1 cellular context compared by ENCODE assay signal in genomic region chr6:109095036-109095820, GRCh38.
TF ChIP-seq lines count a peak whose summit lies in the region.

Gene CEP57L1, plus strand, starts transcription at chr6:109095507. Its CDS starts 49,715 bp downstream, at chr6:109145222.

TF ChIP-seq in GM12878, 131 proteins besides CTCF, POLR2A, EP300 and RAD21 (continued from another document):
- TF ChIP-seq, protein P1, sequence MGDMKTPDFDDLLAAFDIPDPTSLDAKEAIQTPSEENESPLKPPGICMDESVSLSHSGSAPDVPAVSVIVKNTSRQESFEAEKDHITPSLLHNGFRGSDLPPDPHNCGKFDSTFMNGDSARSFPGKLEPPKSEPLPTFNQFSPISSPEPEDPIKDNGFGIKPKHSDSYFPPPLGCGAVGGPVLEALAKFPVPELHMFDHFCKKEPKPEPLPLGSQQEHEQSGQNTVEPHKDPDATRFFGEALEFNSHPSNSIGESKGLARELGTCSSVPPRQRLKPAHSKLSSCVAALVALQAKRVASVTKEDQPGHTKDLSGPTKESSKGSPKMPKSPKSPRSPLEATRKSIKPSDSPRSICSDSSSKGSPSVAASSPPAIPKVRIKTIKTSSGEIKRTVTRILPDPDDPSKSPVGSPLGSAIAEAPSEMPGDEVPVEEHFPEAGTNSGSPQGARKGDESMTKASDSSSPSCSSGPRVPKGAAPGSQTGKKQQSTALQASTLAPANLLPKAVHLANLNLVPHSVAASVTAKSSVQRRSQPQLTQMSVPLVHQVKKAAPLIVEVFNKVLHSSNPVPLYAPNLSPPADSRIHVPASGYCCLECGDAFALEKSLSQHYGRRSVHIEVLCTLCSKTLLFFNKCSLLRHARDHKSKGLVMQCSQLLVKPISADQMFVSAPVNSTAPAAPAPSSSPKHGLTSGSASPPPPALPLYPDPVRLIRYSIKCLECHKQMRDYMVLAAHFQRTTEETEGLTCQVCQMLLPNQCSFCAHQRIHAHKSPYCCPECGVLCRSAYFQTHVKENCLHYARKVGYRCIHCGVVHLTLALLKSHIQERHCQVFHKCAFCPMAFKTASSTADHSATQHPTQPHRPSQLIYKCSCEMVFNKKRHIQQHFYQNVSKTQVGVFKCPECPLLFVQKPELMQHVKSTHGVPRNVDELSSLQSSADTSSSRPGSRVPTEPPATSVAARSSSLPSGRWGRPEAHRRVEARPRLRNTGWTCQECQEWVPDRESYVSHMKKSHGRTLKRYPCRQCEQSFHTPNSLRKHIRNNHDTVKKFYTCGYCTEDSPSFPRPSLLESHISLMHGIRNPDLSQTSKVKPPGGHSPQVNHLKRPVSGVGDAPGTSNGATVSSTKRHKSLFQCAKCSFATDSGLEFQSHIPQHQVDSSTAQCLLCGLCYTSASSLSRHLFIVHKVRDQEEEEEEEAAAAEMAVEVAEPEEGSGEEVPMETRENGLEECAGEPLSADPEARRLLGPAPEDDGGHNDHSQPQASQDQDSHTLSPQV (IDR thresholded peaks at IDR 0.05) = 0 out of 2 replicates have a peak, but pooled peaks have one; percentile 72
- no peak for TF ChIP-seq WRNIP1 (IDR thresholded peaks at IDR 0.05; ENCODE audit: borderline replicate concordance, low read depth, low read length)
- peak; percentile 90 for TF ChIP-seq SIX5 (IDR thresholded peaks at IDR 0.05; ENCODE audit: low read depth, low read length, severe bottlenecking)
- TF ChIP-seq, protein P2, sequence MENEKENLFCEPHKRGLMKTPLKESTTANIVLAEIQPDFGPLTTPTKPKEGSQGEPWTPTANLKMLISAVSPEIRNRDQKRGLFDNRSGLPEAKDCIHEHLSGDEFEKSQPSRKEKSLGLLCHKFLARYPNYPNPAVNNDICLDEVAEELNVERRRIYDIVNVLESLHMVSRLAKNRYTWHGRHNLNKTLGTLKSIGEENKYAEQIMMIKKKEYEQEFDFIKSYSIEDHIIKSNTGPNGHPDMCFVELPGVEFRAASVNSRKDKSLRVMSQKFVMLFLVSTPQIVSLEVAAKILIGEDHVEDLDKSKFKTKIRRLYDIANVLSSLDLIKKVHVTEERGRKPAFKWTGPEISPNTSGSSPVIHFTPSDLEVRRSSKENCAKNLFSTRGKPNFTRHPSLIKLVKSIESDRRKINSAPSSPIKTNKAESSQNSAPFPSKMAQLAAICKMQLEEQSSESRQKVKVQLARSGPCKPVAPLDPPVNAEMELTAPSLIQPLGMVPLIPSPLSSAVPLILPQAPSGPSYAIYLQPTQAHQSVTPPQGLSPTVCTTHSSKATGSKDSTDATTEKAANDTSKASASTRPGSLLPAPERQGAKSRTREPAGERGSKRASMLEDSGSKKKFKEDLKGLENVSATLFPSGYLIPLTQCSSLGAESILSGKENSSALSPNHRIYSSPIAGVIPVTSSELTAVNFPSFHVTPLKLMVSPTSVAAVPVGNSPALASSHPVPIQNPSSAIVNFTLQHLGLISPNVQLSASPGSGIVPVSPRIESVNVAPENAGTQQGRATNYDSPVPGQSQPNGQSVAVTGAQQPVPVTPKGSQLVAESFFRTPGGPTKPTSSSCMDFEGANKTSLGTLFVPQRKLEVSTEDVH (IDR thresholded peaks at IDR 0.05; ENCODE audit: low read depth, partially characterized antibody) = peak; percentile 62
- TF ChIP-seq, protein P3, sequence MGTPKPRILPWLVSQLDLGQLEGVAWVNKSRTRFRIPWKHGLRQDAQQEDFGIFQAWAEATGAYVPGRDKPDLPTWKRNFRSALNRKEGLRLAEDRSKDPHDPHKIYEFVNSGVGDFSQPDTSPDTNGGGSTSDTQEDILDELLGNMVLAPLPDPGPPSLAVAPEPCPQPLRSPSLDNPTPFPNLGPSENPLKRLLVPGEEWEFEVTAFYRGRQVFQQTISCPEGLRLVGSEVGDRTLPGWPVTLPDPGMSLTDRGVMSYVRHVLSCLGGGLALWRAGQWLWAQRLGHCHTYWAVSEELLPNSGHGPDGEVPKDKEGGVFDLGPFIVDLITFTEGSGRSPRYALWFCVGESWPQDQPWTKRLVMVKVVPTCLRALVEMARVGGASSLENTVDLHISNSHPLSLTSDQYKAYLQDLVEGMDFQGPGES (IDR thresholded peaks at IDR 0.05) = no peak
- peak; percentile 87 for TF ChIP-seq NRF1 (conservative IDR thresholded peaks at IDR 0.05; ENCODE audit: low read depth, low read length)
- no peak for TF ChIP-seq ASH2L (IDR thresholded peaks at IDR 0.05; ENCODE audit: borderline replicate concordance, low read depth)
- no peak for TF ChIP-seq ZBTB4 (CRISPR knock-in tag; IDR thresholded peaks at IDR 0.05)
- TF ChIP-seq POU2F2 (IDR thresholded peaks at IDR 0.05; ENCODE audit: borderline replicate concordance, low read depth, low read length) = peak; percentile 31; the same call in 1 of the 3 replicates
- peak; percentile 95 for TF ChIP-seq HCFC1 (IDR thresholded peaks at IDR 0.05; ENCODE audit: low read length)
- TF ChIP-seq, protein P4, sequence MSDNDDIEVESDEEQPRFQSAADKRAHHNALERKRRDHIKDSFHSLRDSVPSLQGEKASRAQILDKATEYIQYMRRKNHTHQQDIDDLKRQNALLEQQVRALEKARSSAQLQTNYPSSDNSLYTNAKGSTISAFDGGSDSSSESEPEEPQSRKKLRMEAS (IDR thresholded peaks at IDR 0.05; ENCODE audit: low read depth, low read length) = peak; percentile 23; the same call in 1 of the 2 replicates
- TF ChIP-seq BCL11A (IDR thresholded peaks at IDR 0.05; ENCODE audit: low read depth, low read length) = no peak
- TF ChIP-seq ZNF24 (IDR thresholded peaks at IDR 0.05) = no peak
- TF ChIP-seq, protein P5, sequence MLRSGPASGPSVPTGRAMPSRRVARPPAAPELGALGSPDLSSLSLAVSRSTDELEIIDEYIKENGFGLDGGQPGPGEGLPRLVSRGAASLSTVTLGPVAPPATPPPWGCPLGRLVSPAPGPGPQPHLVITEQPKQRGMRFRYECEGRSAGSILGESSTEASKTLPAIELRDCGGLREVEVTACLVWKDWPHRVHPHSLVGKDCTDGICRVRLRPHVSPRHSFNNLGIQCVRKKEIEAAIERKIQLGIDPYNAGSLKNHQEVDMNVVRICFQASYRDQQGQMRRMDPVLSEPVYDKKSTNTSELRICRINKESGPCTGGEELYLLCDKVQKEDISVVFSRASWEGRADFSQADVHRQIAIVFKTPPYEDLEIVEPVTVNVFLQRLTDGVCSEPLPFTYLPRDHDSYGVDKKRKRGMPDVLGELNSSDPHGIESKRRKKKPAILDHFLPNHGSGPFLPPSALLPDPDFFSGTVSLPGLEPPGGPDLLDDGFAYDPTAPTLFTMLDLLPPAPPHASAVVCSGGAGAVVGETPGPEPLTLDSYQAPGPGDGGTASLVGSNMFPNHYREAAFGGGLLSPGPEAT (IDR thresholded peaks at IDR 0.05; ENCODE audit: low read depth) = peak; percentile 65; the same call in 1 of the 2 replicates
- TF ChIP-seq TCF3 (IDR thresholded peaks at IDR 0.05; ENCODE audit: borderline replicate concordance, insufficient read depth, low read depth, low read length) = no peak
- no peak for TF ChIP-seq RBBP5 (conservative IDR thresholded peaks at IDR 0.05)
- no peak for TF ChIP-seq JUND (IDR thresholded peaks at IDR 0.05; ENCODE audit: low read depth, low read length)
- TF ChIP-seq GATAD2B (conservative IDR thresholded peaks at IDR 0.05; ENCODE audit: low read depth) = peak; percentile 36; the same call in 1 of the 2 replicates
- TF ChIP-seq NR2C2 (IDR thresholded peaks at IDR 0.05; ENCODE audit: borderline replicate concordance, control insufficient read depth, insufficient read length, low read depth) = no peak
- TF ChIP-seq SP1 (IDR thresholded peaks at IDR 0.05; ENCODE audit: low read depth, low read length) = no peak
- TF ChIP-seq, protein P6, sequence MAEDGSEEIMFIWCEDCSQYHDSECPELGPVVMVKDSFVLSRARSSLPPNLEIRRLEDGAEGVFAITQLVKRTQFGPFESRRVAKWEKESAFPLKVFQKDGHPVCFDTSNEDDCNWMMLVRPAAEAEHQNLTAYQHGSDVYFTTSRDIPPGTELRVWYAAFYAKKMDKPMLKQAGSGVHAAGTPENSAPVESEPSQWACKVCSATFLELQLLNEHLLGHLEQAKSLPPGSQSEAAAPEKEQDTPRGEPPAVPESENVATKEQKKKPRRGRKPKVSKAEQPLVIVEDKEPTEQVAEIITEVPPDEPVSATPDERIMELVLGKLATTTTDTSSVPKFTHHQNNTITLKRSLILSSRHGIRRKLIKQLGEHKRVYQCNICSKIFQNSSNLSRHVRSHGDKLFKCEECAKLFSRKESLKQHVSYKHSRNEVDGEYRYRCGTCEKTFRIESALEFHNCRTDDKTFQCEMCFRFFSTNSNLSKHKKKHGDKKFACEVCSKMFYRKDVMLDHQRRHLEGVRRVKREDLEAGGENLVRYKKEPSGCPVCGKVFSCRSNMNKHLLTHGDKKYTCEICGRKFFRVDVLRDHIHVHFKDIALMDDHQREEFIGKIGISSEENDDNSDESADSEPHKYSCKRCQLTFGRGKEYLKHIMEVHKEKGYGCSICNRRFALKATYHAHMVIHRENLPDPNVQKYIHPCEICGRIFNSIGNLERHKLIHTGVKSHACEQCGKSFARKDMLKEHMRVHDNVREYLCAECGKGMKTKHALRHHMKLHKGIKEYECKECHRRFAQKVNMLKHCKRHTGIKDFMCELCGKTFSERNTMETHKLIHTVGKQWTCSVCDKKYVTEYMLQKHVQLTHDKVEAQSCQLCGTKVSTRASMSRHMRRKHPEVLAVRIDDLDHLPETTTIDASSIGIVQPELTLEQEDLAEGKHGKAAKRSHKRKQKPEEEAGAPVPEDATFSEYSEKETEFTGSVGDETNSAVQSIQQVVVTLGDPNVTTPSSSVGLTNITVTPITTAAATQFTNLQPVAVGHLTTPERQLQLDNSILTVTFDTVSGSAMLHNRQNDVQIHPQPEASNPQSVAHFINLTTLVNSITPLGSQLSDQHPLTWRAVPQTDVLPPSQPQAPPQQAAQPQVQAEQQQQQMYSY (CRISPR knock-in tag; IDR thresholded peaks at IDR 0.05) = no peak
- peak; percentile 14 for TF ChIP-seq SMAD1 (IDR thresholded peaks at IDR 0.05; ENCODE audit: low read depth, partially characterized antibody)
- TF ChIP-seq PAX5 (IDR thresholded peaks at IDR 0.05; ENCODE audit: borderline replicate concordance, low read depth, low read length) = peak; percentile 80; the same call in 1 of the 2 replicates
- TF ChIP-seq, protein P7, sequence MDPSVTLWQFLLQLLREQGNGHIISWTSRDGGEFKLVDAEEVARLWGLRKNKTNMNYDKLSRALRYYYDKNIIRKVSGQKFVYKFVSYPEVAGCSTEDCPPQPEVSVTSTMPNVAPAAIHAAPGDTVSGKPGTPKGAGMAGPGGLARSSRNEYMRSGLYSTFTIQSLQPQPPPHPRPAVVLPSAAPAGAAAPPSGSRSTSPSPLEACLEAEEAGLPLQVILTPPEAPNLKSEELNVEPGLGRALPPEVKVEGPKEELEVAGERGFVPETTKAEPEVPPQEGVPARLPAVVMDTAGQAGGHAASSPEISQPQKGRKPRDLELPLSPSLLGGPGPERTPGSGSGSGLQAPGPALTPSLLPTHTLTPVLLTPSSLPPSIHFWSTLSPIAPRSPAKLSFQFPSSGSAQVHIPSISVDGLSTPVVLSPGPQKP (IDR thresholded peaks at IDR 0.05; ENCODE audit: low read depth, low read length) = no peak
- no peak; the same call in 1 of the 2 replicates for TF ChIP-seq ZNF207 (IDR thresholded peaks at IDR 0.05; ENCODE audit: borderline replicate concordance)
- TF ChIP-seq REST (IDR thresholded peaks at IDR 0.05; ENCODE audit: low read depth, low read length) = no peak
- no peak for TF ChIP-seq FOS (IDR thresholded peaks at IDR 0.05; ENCODE audit: borderline replicate concordance, extremely low read depth, insufficient read length)
- TF ChIP-seq KAT2A (conservative IDR thresholded peaks at IDR 0.05; ENCODE audit: control insufficient read depth, low read depth, low read length) = no peak
- TF ChIP-seq TCF7 (IDR thresholded peaks at IDR 0.05; ENCODE audit: borderline replicate concordance) = no peak
- TF ChIP-seq BACH1 (IDR thresholded peaks at IDR 0.05; ENCODE audit: borderline replicate concordance) = no peak
